In genomic region chr6:139996253-139996834, GRCh38 we compare ENCODE assay signal across 9 cellular contexts.
DNase-seq lines count a peak whose midpoint lies in the region; ATAC-seq, FAIRE-seq and TF ChIP-seq lines count a peak whose summit lies in the region.
"Had no signal": no experiment of that assay in that cellular context is flagged by ENCODE, and none has a peak within 500 bp of the region (broad histone marks: within the 10 kb centered on the region; RNA-seq: fewer than 3 reads in every experiment).

No MANE protein-coding gene starts in this region.

- H3K9me3 ChIP-seq in astrocyte (ENCODE audit: insufficient read depth, low read depth, low read length) (no peaks in the 10 kb centered on the region), upper lobe of right lung (no peaks in the 10 kb centered on the region), HAP-1 (no peaks in the 10 kb centered on the region)

- H3K36me3 ChIP-seq in astrocyte (ENCODE audit: insufficient read depth, low read length): no peaks in the 10 kb centered on the region
- no peaks in the 10 kb centered on the region for H3K36me3 ChIP-seq in upper lobe of right lung
- H3K36me3 ChIP-seq in HAP-1 (replicated peaks): no peaks in the 10 kb centered on the region

- H3K27me3 ChIP-seq in astrocyte (ENCODE audit: insufficient read depth, low read length) (no peaks in the 10 kb centered on the region), upper lobe of right lung (no peaks in the 10 kb centered on the region), HAP-1 (ENCODE audit: low read depth) (no peaks in the 10 kb centered on the region)

- H3K4me3 ChIP-seq in astrocyte (ENCODE audit: insufficient read depth, low read depth, low read length) (no peak overlapping the region), upper lobe of right lung (no peak overlapping the region), HAP-1 (no peak overlapping the region)
- H3K4me3 ChIP-seq: skin epidermis had no signal

- intact Hi-C loops in upper lobe of right lung (cut with DNase I): no loop called here

- TF ChIP-seq CTCF in astrocyte (IDR thresholded peaks at IDR 0.05; ENCODE audit: insufficient read depth, low read depth, low read length): no peak
- peak; percentile 13 for TF ChIP-seq CTCF in upper lobe of right lung (IDR thresholded peaks at IDR 0.05)

- no peak overlapping the region for H3K27ac ChIP-seq in astrocyte (ENCODE audit: low read depth, low read length)
- no peak overlapping the region for H3K27ac ChIP-seq in upper lobe of right lung
- H3K27ac ChIP-seq: skin epidermis had no signal

- in situ Hi-C loops in HAP-1 (cut with MboI; ENCODE audit: low sequenced_read_pairs): no loop called here

- H3K9me3 Mint-ChIP-seq in astrocyte (ENCODE audit: unreplicated experiment): peaks cover 7% of the 10 kb centered on the region

- peak; percentile 68 for ATAC-seq in GM19467 (IDR thresholded peaks at IDR 0.05; ENCODE audit: unreplicated experiment)
- peak; percentile 79 for ATAC-seq in HG03520 (IDR thresholded peaks at IDR 0.05; ENCODE audit: unreplicated experiment)
- ATAC-seq in upper lobe of right lung: peak; percentile 93

- H3K27ac Mint-ChIP-seq in astrocyte (ENCODE audit: unreplicated experiment): peak overlapping the region; percentile 64

- H4K20me1 ChIP-seq in astrocyte (ENCODE audit: insufficient read depth, low read length): no peaks in the 10 kb centered on the region

- no peak overlapping the region for H3K4me3 Mint-ChIP-seq in astrocyte (ENCODE audit: unreplicated experiment)

- no peaks in the 10 kb centered on the region for H3K4me1 ChIP-seq in astrocyte (ENCODE audit: insufficient read depth, low read length)
- H3K4me1 ChIP-seq in upper lobe of right lung: no peaks in the 10 kb centered on the region
- no peaks in the 10 kb centered on the region for H3K4me1 ChIP-seq in HAP-1

- FAIRE-seq in astrocyte (lab: Jason Lieb, UNC): no peak

- no peak overlapping the region for H3K4me2 ChIP-seq in astrocyte (ENCODE audit: low read length)

- H3K36me3 Mint-ChIP-seq in astrocyte (ENCODE audit: low read depth, unreplicated experiment): peaks cover 3% of the 10 kb centered on the region

- no peak overlapping the region for H3K9ac ChIP-seq in astrocyte (ENCODE audit: low read length)

- H3K27me3 Mint-ChIP-seq in astrocyte (ENCODE audit: low read depth, unreplicated experiment): no peaks in the 10 kb centered on the region

- no peaks in the 10 kb centered on the region for H3K79me2 ChIP-seq in astrocyte (ENCODE audit: insufficient read depth, low read length)

- H3K4me1 Mint-ChIP-seq in astrocyte (ENCODE audit: low read depth, unreplicated experiment): peaks cover 19% of the 10 kb centered on the region

- no peak overlapping the region for H2AFZ ChIP-seq in astrocyte (ENCODE audit: low read depth, low read length)

- DNase-seq in EL (peak; percentile 32), astrocyte (ENCODE audit: low read depth) (no peak), upper lobe of right lung (no peak), NCI-H2196 treated with DMSO at 0.1 percent for 48 hours (lab: John Stamatoyannopoulos, UW; ENCODE audit: unreplicated experiment) (no peak), HAP-1 (ENCODE audit: low spot score in 2 of 2) (no peak)
- DNase-seq in NK-92 treated with Interleukin-12 subunit alpha and Interleukin-12 subunit beta, amount 100 ng/mL, for 24 hours (lab: John Stamatoyannopoulos, UW): no peak
